Comparison of ENCODE assay signal across 31 cellular contexts in genomic region chr22:48086246-48086645, GRCh38.
"Had no signal": no experiment of that assay in that cellular context is flagged by ENCODE, and none has a peak within 500 bp of the region (broad histone marks: within the 10 kb centered on the region; RNA-seq: fewer than 3 reads in every experiment).

No MANE protein-coding gene starts in this region.

- ATAC-seq: activated CD4-positive, CD25-positive, alpha-beta regulatory T cell treated with anti-CD3 and anti-CD28 coated beads, Interleukin-2, amount 50 U/mL, for 24 hours; activated CD8-positive, alpha-beta T cell treated with anti-CD3 and anti-CD28 coated beads for 36 hours; activated naive CD4-positive, alpha-beta T cell treated with anti-CD3 and anti-CD28 coated beads, Interleukin-2, amount 50 U/mL, for 72 hours; activated T-cell treated with anti-CD3 and anti-CD28 coated beads, Interleukin-2, amount 50 U/mL, for 4 hours; activated T-helper 17 cell treated with anti-CD3 and anti-CD28 coated beads, Interleukin-2, amount 50 U/mL, for 72 hours; esophagus mucosa; heart left ventricle had no signal

- DNase-seq: activated B cell treated with CpG ODN at 0.5 μM for 24 hours; activated CD4-positive, alpha-beta T cell treated with anti-CD3 and anti-CD28 coated beads for 48 hours; activated CD4-positive, alpha-beta T cell treated with anti-CD3 and anti-CD28 coated beads, Interleukin-2, amount 50 U/mL, for 1 hour; activated CD4-positive, alpha-beta T cell treated with anti-CD3 and anti-CD28 coated beads, Interleukin-2, amount 50 U/mL, for 48 hours; activated CD8-positive, alpha-beta memory T cell treated with anti-CD3 and anti-CD28 coated beads for 24 hours; activated CD8-positive, alpha-beta T cell treated with anti-CD3 and anti-CD28 coated beads for 36 hours; activated effector memory CD4-positive, alpha-beta T cell treated with Interleukin-2 at 50 U/mL for 16 hours; activated gamma-delta T cell treated with Interleukin-2 at 50 U/mL for 16 hours; activated naive CD4-positive, alpha-beta T cell treated with anti-CD3 and anti-CD28 coated beads for 36 hours; activated naive CD8-positive, alpha-beta T cell treated with anti-CD3 and anti-CD28 coated beads, Interleukin-2, amount 10 ng/mL, durations not matched to agents 7 days and 5 days; activated T-cell treated with anti-CD3 and anti-CD28 coated beads, Interleukin-2, amount 50 U/mL, for 4 hours; central memory CD4-positive, alpha-beta T cell; cerebellar nuclear complex; colonic mucosa; dorsolateral prefrontal cortex; effector memory CD4-positive, alpha-beta T cell; endodermal cell; foreskin fibroblast; glutamatergic neuron; heart left ventricle; hypothalamus; T1000; WERI-Rb-1 had no signal

- H3K27me3 ChIP-seq: ascending aorta, cardiac muscle cell, colonic mucosa, dorsolateral prefrontal cortex had no signal

- H3K9me3 ChIP-seq: ascending aorta, breast epithelium, colonic mucosa, heart left ventricle had no signal

- H3K4me3 ChIP-seq: ascending aorta, breast epithelium, cardiac muscle cell, colonic mucosa, dorsolateral prefrontal cortex, heart left ventricle had no signal

- FAIRE-seq: frontal cortex had no signal

- H3K27ac ChIP-seq: ascending aorta, breast epithelium, cardiac muscle cell, colonic mucosa, dorsolateral prefrontal cortex, heart left ventricle, WERI-Rb-1 had no signal

- H3K36me3 ChIP-seq: ascending aorta, breast epithelium, cardiac muscle cell, colonic mucosa, heart left ventricle, WERI-Rb-1 had no signal

- H3K4me1 ChIP-seq: colonic mucosa had no signal
